3 cellular contexts compared by ENCODE assay signal in the genomic region with DNA sequence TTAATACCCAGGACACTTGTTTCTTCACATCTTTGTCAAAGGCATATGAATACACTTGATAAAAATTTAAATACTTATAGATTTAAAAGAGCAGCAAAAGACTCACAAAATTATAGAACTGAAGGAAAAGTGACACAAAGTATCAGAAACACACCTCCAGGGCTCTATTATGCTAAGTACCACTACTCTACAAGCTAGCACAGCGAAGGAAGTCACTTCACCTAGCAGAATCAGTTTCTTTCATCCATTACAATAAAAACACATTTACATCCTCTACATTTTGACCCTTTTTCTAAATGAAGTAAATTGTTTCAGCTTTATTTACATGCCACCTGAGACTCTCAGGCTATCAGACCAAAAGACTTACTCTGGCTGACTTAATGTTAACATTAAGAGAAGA.
TF ChIP-seq lines count a peak whose summit lies in the region.

No MANE protein-coding gene starts in this region.

TF ChIP-seq in SK-N-SH, 30 proteins besides CTCF, POLR2A, EP300 and RAD21:
- TF ChIP-seq, protein P1, sequence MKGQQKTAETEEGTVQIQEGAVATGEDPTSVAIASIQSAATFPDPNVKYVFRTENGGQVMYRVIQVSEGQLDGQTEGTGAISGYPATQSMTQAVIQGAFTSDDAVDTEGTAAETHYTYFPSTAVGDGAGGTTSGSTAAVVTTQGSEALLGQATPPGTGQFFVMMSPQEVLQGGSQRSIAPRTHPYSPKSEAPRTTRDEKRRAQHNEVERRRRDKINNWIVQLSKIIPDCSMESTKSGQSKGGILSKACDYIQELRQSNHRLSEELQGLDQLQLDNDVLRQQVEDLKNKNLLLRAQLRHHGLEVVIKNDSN (IDR thresholded peaks at IDR 0.05; ENCODE audit: borderline replicate concordance, low read depth) = no peak
- TF ChIP-seq POLR2AphosphoS5 (IDR thresholded peaks at IDR 0.05; ENCODE audit: low read depth, low read length) = no peak
- TF ChIP-seq RCOR1 (IDR thresholded peaks at IDR 0.05; ENCODE audit: low read length) = no peak
- TF ChIP-seq FOSL2 (IDR thresholded peaks at IDR 0.05; ENCODE audit: borderline replicate concordance, low read depth) = no peak
- no peak for TF ChIP-seq TCF12 (IDR thresholded peaks at IDR 0.05)

TF ChIP-seq in SK-N-SH treated with all-trans-retinoic acid at 6 μM for 48 hours, 23 proteins besides CTCF, POLR2A, EP300 and RAD21:
- TF ChIP-seq, protein P2, sequence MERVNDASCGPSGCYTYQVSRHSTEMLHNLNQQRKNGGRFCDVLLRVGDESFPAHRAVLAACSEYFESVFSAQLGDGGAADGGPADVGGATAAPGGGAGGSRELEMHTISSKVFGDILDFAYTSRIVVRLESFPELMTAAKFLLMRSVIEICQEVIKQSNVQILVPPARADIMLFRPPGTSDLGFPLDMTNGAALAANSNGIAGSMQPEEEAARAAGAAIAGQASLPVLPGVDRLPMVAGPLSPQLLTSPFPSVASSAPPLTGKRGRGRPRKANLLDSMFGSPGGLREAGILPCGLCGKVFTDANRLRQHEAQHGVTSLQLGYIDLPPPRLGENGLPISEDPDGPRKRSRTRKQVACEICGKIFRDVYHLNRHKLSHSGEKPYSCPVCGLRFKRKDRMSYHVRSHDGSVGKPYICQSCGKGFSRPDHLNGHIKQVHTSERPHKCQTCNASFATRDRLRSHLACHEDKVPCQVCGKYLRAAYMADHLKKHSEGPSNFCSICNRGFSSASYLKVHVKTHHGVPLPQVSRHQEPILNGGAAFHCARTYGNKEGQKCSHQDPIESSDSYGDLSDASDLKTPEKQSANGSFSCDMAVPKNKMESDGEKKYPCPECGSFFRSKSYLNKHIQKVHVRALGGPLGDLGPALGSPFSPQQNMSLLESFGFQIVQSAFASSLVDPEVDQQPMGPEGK (CRISPR knock-in tag; IDR thresholded peaks at IDR 0.05; ENCODE audit: borderline replicate concordance) = no peak
- TF ChIP-seq, protein P3, sequence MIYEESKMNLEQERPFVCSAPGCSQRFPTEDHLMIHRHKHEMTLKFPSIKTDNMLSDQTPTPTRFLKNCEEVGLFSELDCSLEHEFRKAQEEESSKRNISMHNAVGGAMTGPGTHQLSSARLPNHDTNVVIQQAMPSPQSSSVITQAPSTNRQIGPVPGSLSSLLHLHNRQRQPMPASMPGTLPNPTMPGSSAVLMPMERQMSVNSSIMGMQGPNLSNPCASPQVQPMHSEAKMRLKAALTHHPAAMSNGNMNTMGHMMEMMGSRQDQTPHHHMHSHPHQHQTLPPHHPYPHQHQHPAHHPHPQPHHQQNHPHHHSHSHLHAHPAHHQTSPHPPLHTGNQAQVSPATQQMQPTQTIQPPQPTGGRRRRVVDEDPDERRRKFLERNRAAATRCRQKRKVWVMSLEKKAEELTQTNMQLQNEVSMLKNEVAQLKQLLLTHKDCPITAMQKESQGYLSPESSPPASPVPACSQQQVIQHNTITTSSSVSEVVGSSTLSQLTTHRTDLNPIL (CRISPR knock-in tag; IDR thresholded peaks at IDR 0.05; ENCODE audit: low read depth) = no peak
- TF ChIP-seq RARB (CRISPR knock-in tag; IDR thresholded peaks at IDR 0.05) (no peak), ZFP30 (CRISPR knock-in tag; IDR thresholded peaks at IDR 0.05) (no peak), SNAI2 (CRISPR knock-in tag; IDR thresholded peaks at IDR 0.05) (no peak)

TF ChIP-seq in H1, 55 proteins besides CTCF, POLR2A, EP300 and RAD21:
- no peak for TF ChIP-seq POU5F1 (IDR thresholded peaks at IDR 0.05; ENCODE audit: low read depth, low read length)
